Comparison of ENCODE assay signal across 16 cellular contexts in the genomic region with DNA sequence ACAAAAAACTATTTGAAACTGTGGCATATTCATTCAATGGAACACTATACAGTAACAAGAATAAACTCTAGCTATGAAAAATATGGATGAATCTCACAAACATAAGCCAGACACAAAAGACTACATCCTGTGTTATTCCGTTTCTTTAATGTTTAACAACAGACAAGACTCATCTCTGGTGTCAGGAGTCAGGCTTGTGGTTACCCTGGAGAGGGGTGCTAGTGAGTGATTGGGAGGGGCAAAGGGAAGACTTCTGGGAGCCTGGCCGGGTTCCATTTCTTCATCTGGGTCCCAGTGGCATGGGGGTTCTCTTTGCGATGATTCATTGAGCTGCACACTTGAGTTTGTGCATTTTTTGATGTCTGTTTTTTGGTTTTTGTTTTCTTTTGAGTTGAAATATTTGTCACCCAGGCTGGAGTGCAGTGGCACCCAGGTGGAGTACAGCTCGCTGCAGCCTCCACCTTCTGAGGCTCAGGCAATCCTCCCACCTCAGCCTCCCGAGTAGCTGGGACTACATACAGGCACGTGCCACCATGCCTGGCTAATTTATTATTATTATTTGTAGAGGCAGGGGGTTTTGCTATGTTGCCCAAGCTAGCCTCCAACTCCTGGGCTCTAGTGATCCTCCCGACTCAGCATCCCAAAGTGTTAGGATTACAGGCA.
"Had no signal": no experiment of that assay in that cellular context is flagged by ENCODE, and none has a peak within 500 bp of the region (broad histone marks: within the 10 kb centered on the region; RNA-seq: fewer than 3 reads in every experiment).

No MANE protein-coding gene starts in this region.

- FAIRE-seq: endometrium had no signal

- ATAC-seq: gastroesophageal sphincter; left lobe of liver; mucosa of descending colon; naive thymus-derived CD8-positive, alpha-beta T cell; right cardiac atrium had no signal

- H3K27ac Mint-ChIP-seq: naive thymus-derived CD8-positive, alpha-beta T cell had no signal

- H3K27me3 ChIP-seq: esophagus muscularis mucosa had no signal

- H3K4me3 Mint-ChIP-seq: naive thymus-derived CD8-positive, alpha-beta T cell had no signal

- H3K36me3 Mint-ChIP-seq: naive thymus-derived CD8-positive, alpha-beta T cell had no signal

- H3K27ac ChIP-seq: esophagus muscularis mucosa, gastroesophageal sphincter had no signal

- DNase-seq: cortex of kidney; effector memory CD4-positive, alpha-beta T cell; foreskin fibroblast; mammary epithelial cell; mucosa of descending colon; naive thymus-derived CD8-positive, alpha-beta T cell; posterior cingulate gyrus; right cardiac atrium; stimulated activated CD4-positive, alpha-beta T cell treated with anti-CD3 and anti-CD28 coated beads, Interleukin-2, amount 100 ng/mL, for 48 hours; stimulated activated naive CD4-positive, alpha-beta T cell treated with Interleukin-2 at 50 U/mL for 16 hours; trophoblast cell had no signal

- H3K36me3 ChIP-seq: esophagus muscularis mucosa, gastroesophageal sphincter had no signal

- H3K27me3 Mint-ChIP-seq: naive thymus-derived CD8-positive, alpha-beta T cell had no signal

- H3K9me3 Mint-ChIP-seq: naive thymus-derived CD8-positive, alpha-beta T cell had no signal

- H3K4me1 Mint-ChIP-seq: naive thymus-derived CD8-positive, alpha-beta T cell had no signal

- H3K9me3 ChIP-seq: esophagus muscularis mucosa, gastroesophageal sphincter, mucosa of descending colon had no signal

- H3K4me2 ChIP-seq: smooth muscle cell had no signal

- H3K4me1 ChIP-seq: gastroesophageal sphincter had no signal

- H3K4me3 ChIP-seq: esophagus muscularis mucosa, gastroesophageal sphincter, mucosa of descending colon, smooth muscle cell had no signal
